ENCODE assay signal across 8 cellular contexts in genomic region chr11:827861-828167, GRCh38. TPM values are rescaled to one million over a fixed set of nuclear protein-coding genes. Genes with fewer than 3 reads are reported as not detected.
DNase-seq lines count a peak whose midpoint lies in the region; ATAC-seq and TF ChIP-seq lines count a peak whose summit lies in the region.
"Had no signal": no experiment of that assay in that cellular context is flagged by ENCODE, and none has a peak within 500 bp of the region (broad histone marks: within the 10 kb centered on the region; RNA-seq: fewer than 3 reads in every experiment).

Gene CRACR2B (plus strand): TSS chr11:827919. CDS start chr11:828608, 689 bp downstream.

- H2BK12ac ChIP-seq in H9 (ENCODE audit: insufficient read length, low read depth, low read length): no peak within 1 kb of the TSS

- H2BK20ac ChIP-seq in H9 (ENCODE audit: low read depth, low read length, poor library complexity, severe bottlenecking): no peak within 1 kb of the TSS

- H3K27ac Mint-ChIP-seq in H9: peak within 1 kb of the TSS in 2 of 3 experiments; percentile 68 to 85; a peak in 3 of 7 replicates
- no peak within 1 kb of the TSS for H3K27ac Mint-ChIP-seq in activated CD8-positive, alpha-beta T cell treated with anti-CD3 and anti-CD28 coated beads for 36 hours
- no peak within 1 kb of the TSS for H3K27ac Mint-ChIP-seq in stimulated activated effector memory CD8-positive, alpha-beta T cell treated with anti-CD3 and anti-CD28 coated beads, Interleukin-12 subunit alpha, Interleukin-12 subunit beta, amount 100 ng/mL, for 72 hours

- TF ChIP-seq CTCF in H9 (conservative IDR thresholded peaks at IDR 0.05): no peak
- no peak for TF ChIP-seq CTCF in activated CD8-positive, alpha-beta T cell treated with anti-CD3 and anti-CD28 coated beads for 36 hours (IDR thresholded peaks at IDR 0.05)

- no peak within 1 kb of the TSS for H3K4ac ChIP-seq in H9 (ENCODE audit: low read depth, low read length)

- POLR2A ChIA-PET in activated CD8-positive, alpha-beta T cell treated with anti-CD3 and anti-CD28 coated beads for 36 hours (lab: Charles Lee): interaction anchor here (9.3 to 21.1 kb wide), 2 partner anchors 12 to 13 kb away, joined by 81 to 273 read pairs; partner anchors contain the start of genes PNPLA2, POLR2L, RPLP2 and TSPAN4

- H3K4me1 Mint-ChIP-seq in H9: peaks cover 32 to 44% of the 10 kb centered on the region in 2 experiments
- H3K4me1 Mint-ChIP-seq in activated CD8-positive, alpha-beta T cell treated with anti-CD3 and anti-CD28 coated beads for 36 hours (ENCODE audit: low read depth): peaks cover 33% of the 10 kb centered on the region
- peaks cover 16% of the 10 kb centered on the region for H3K4me1 Mint-ChIP-seq in stimulated activated effector memory CD8-positive, alpha-beta T cell treated with anti-CD3 and anti-CD28 coated beads, Interleukin-12 subunit alpha, Interleukin-12 subunit beta, amount 100 ng/mL, for 72 hours

- H3K27me3 ChIP-seq in H9 (ENCODE audit: insufficient read depth, low read length): peaks cover 9% of the 10 kb centered on the region; the same call in 1 of the 2 replicates
- peaks cover 6% of the 10 kb centered on the region; the same call in 1 of the 2 replicates for H3K27me3 ChIP-seq in iPS DF 6.9 (ENCODE audit: control insufficient read depth, insufficient read depth, low read length)

- H3K27me3 Mint-ChIP-seq in H9 (ENCODE audit: low read depth): peaks cover 36% of the 10 kb centered on the region
- peaks cover 39% of the 10 kb centered on the region for H3K27me3 Mint-ChIP-seq in activated CD8-positive, alpha-beta T cell treated with anti-CD3 and anti-CD28 coated beads for 36 hours

- peak within 1 kb of the TSS; percentile 79 to 84 for H3K4me3 Mint-ChIP-seq in H9
- peak within 1 kb of the TSS; percentile 65 for H3K4me3 Mint-ChIP-seq in activated CD8-positive, alpha-beta T cell treated with anti-CD3 and anti-CD28 coated beads for 36 hours
- H3K4me3 Mint-ChIP-seq in stimulated activated effector memory CD8-positive, alpha-beta T cell treated with anti-CD3 and anti-CD28 coated beads, Interleukin-12 subunit alpha, Interleukin-12 subunit beta, amount 100 ng/mL, for 72 hours: peak within 1 kb of the TSS; percentile 70

- WGBS in H9 (ENCODE audit: extremely low coverage, insufficient read length, low lambda C conversion rate): no CpG with 5 or more reads among the region's 5 CpGs
- no CpG with 5 or more reads among the region's 5 CpGs for WGBS in iPS DF 6.9 (ENCODE audit: insufficient coverage, insufficient read length)

- H4K5ac ChIP-seq in H9 (ENCODE audit: insufficient read length, low read depth, low read length): no peak within 1 kb of the TSS

- H3K9me3 ChIP-seq in H9 (ENCODE audit: control insufficient read depth, low read depth, low read length) (no peaks in the 10 kb centered on the region), iPS DF 6.9 (ENCODE audit: control insufficient read depth, insufficient read depth, low read length) (no peaks in the 10 kb centered on the region)

- H3K4me3 ChIP-seq in iPS DF 6.9 (ENCODE audit: low read length): peak within 1 kb of the TSS; percentile 49; the same call in 1 of the 2 replicates

- intact Hi-C loops in activated CD8-positive, alpha-beta T cell treated with anti-CD3 and anti-CD28 coated beads for 36 hours (cut with micrococcal nuclease): no loop called here

- H3K14ac ChIP-seq in H9 (ENCODE audit: insufficient read depth, low read length): peak within 1 kb of the TSS; percentile 60; the same call in 1 of the 2 replicates

- H3K36me3 ChIP-seq in iPS DF 6.9 (ENCODE audit: control insufficient read depth, insufficient read depth, low read length): peaks cover 9% of the 10 kb centered on the region; the same call in 1 of the 2 replicates

- H3K79me2 ChIP-seq in H9 (ENCODE audit: insufficient read depth, low read length): no peaks in the 10 kb centered on the region

- H4K20me1 ChIP-seq in H9 (ENCODE audit: control insufficient read depth, insufficient read depth, insufficient read length): no peaks in the 10 kb centered on the region

- H2BK120ac ChIP-seq in H9 (ENCODE audit: low read depth, low read length, poor library complexity, severe bottlenecking): no peak within 1 kb of the TSS

- H3K4me2 ChIP-seq in H9 (ENCODE audit: insufficient read depth, insufficient read length, low read length): peak within 1 kb of the TSS; percentile 58

- peaks cover 27% of the 10 kb centered on the region for H3K23me2 ChIP-seq in H9 (ENCODE audit: insufficient read length, low read depth, low read length, poor library complexity, severe bottlenecking)

- H4K8ac ChIP-seq in H9 (replicated peaks; ENCODE audit: insufficient read length, low read depth, low read length): no peak within 1 kb of the TSS

- H2AK5ac ChIP-seq in H9 (ENCODE audit: insufficient read length, low read length): no peak within 1 kb of the TSS

- H4K91ac ChIP-seq in H9 (ENCODE audit: insufficient read length, low read depth, low read length): no peak within 1 kb of the TSS

- peak within 1 kb of the TSS; percentile 68 for H3K18ac ChIP-seq in H9 (ENCODE audit: insufficient read length, low read depth, low read length)

- DNase-seq in H9: no peak
- peak; percentile 21 for DNase-seq in activated CD8-positive, alpha-beta T cell treated with anti-CD3 and anti-CD28 coated beads for 36 hours
- DNase-seq in iPS DF 6.9 (ENCODE audit: low read depth, low spot score): no peak
- no peak for DNase-seq in stimulated activated effector memory CD8-positive, alpha-beta T cell treated with anti-CD3 and anti-CD28 coated beads, Interleukin-12 subunit alpha, Interleukin-12 subunit beta, amount 100 ng/mL, for 72 hours (ENCODE audit: low spot score in 2 of 2)
- no peak for DNase-seq in NCI-H1092 (lab: John Stamatoyannopoulos, UW)
- no peak for DNase-seq in NCI-H2196 (lab: John Stamatoyannopoulos, UW; ENCODE audit: unreplicated experiment)
- DNase-seq in NCI-H345 (lab: John Stamatoyannopoulos, UW): no peak
- DNase-seq: NCI-H510A had no signal

- no peaks in the 10 kb centered on the region for H3K79me1 ChIP-seq in H9 (ENCODE audit: insufficient read depth, low read depth, low read length, poor library complexity, severe bottlenecking)

- CTCF ChIA-PET in activated CD8-positive, alpha-beta T cell treated with anti-CD3 and anti-CD28 coated beads for 36 hours (lab: Charles Lee): interaction anchor here (1.2 to 1.3 kb wide), 2 partner anchors 15 to 17 kb away, joined by 3 to 4 read pairs; partner anchors contain the start of genes POLR2L and TSPAN4

- H3K23ac ChIP-seq in H9 (ENCODE audit: insufficient read length, low read depth, low read length): no peak within 1 kb of the TSS

- no peak within 1 kb of the TSS for H2BK5ac ChIP-seq in H9 (ENCODE audit: insufficient read length, low read length)

- no peak within 1 kb of the TSS for H3K9ac ChIP-seq in H9 (ENCODE audit: extremely low read depth, insufficient read length, low read length)

- no peak within 1 kb of the TSS for H3T11ph ChIP-seq in H9 (ENCODE audit: low read length)

- H3K4me1 ChIP-seq in H9 (ENCODE audit: insufficient read depth, low read length) (no peaks in the 10 kb centered on the region; the same call in 1 of the 2 replicates), iPS DF 6.9 (ENCODE audit: control insufficient read depth, insufficient read depth, low read length) (peaks cover 21% of the 10 kb centered on the region)

- peaks cover 0 to 15% (median 10%) of the 10 kb centered on the region in 3 experiments; a peak in 6 of 7 replicates for H3K36me3 Mint-ChIP-seq in H9 (ENCODE audit: insufficient read depth in 1 of 3, low read depth in 3 of 3)
- H3K36me3 Mint-ChIP-seq in activated CD8-positive, alpha-beta T cell treated with anti-CD3 and anti-CD28 coated beads for 36 hours (ENCODE audit: low read depth): peaks cover 13% of the 10 kb centered on the region
- peaks cover 19% of the 10 kb centered on the region for H3K36me3 Mint-ChIP-seq in stimulated activated effector memory CD8-positive, alpha-beta T cell treated with anti-CD3 and anti-CD28 coated beads, Interleukin-12 subunit alpha, Interleukin-12 subunit beta, amount 100 ng/mL, for 72 hours

- no peaks in the 10 kb centered on the region for H3K9me3 Mint-ChIP-seq in H9
- H3K9me3 Mint-ChIP-seq in activated CD8-positive, alpha-beta T cell treated with anti-CD3 and anti-CD28 coated beads for 36 hours: no peaks in the 10 kb centered on the region
- no peaks in the 10 kb centered on the region for H3K9me3 Mint-ChIP-seq in stimulated activated effector memory CD8-positive, alpha-beta T cell treated with anti-CD3 and anti-CD28 coated beads, Interleukin-12 subunit alpha, Interleukin-12 subunit beta, amount 100 ng/mL, for 72 hours

- H3K27ac ChIP-seq in H9 (ENCODE audit: insufficient read length, low read depth, low read length) (no peak within 1 kb of the TSS), iPS DF 6.9 (ENCODE audit: low read length) (no peak within 1 kb of the TSS)

- ATAC-seq in activated CD8-positive, alpha-beta T cell treated with anti-CD3 and anti-CD28 coated beads for 36 hours: no peak
- ATAC-seq in stimulated activated effector memory CD8-positive, alpha-beta T cell treated with anti-CD3 and anti-CD28 coated beads, Interleukin-12 subunit alpha, Interleukin-12 subunit beta, amount 100 ng/mL, for 72 hours: no peak

- no peak within 1 kb of the TSS for H2BK15ac ChIP-seq in H9 (ENCODE audit: low read depth, low read length)

- no peak within 1 kb of the TSS for H3K56ac ChIP-seq in H9 (ENCODE audit: insufficient read length, low read depth, low read length)

- no peak within 1 kb of the TSS for H2AFZ ChIP-seq in H9 (ENCODE audit: low read length)

RNA-seq across cellular contexts. Expression of gene CRACR2B, which starts in this region (rescaled TPM):
- total RNA-seq in H9 (2021): 28.8 and 29.0 TPM in 2 replicates
- total RNA-seq in activated CD8-positive, alpha-beta T cell treated with anti-CD3 and anti-CD28 coated beads for 36 hours: 1 to 10 TPM; 2.1 to 2.4 TPM

Comparison
In these comparisons a context has a peak if more than half of its experiments do, and no peak if none do; other contexts are left out.
1. H3K27ac Mint-ChIP-seq: peak in H9 (2 of 3); none in activated CD8-positive, alpha-beta T cell treated with anti-CD3 and anti-CD28 coated beads for 36 hours (single experiment) and stimulated activated effector memory CD8-positive, alpha-beta T cell treated with anti-CD3 and anti-CD28 coated beads, Interleukin-12 subunit alpha, Interleukin-12 subunit beta, amount 100 ng/mL, for 72 hours (single experiment).
2. Peak in every context shown above with its lines, with median percentiles within 50 percentile points of each other: H3K4me3 Mint-ChIP-seq.